ENCODE assay signal across 8 cellular contexts in genomic region chr19:10861118-10861651, GRCh38. TPM values are rescaled to one million over a fixed set of nuclear protein-coding genes. Genes with fewer than 3 reads are reported as not detected.
DNase-seq lines count a peak whose midpoint lies in the region; ATAC-seq and TF ChIP-seq lines count a peak whose summit lies in the region.

No MANE protein-coding gene starts in this region.

- DNase-seq in activated CD8-positive, alpha-beta memory T cell treated with anti-CD3 and anti-CD28 coated beads, Interleukin-2, amount 10 ng/mL, durations not matched to agents 7 days and 5 days, result peak; percentile 64
- no peak for DNase-seq in activated CD8-positive, alpha-beta memory T cell treated with anti-CD3 and anti-CD28 coated beads for 24 hours
- DNase-seq in RPMI7951 (ENCODE audit: low read depth), result peak; percentile 35
- peak; percentile 70 for DNase-seq in dermis blood vessel endothelial cell
- DNase-seq in smooth muscle cell (lab: John Stamatoyannopoulos, UW; ENCODE audit: unreplicated experiment), result no peak
- DNase-seq in NCI-H187 treated with DMSO at 0.1 percent for 48 hours (lab: John Stamatoyannopoulos, UW), result no peak
- no peak for DNase-seq in central memory CD4-positive, alpha-beta T cell
- DNase-seq in NCI-H146 treated with DMSO at 0.1 percent for 48 hours (lab: John Stamatoyannopoulos, UW; ENCODE audit: unreplicated experiment), result no peak

- H3K4me1 Mint-ChIP-seq in activated CD8-positive, alpha-beta memory T cell treated with anti-CD3 and anti-CD28 coated beads, Interleukin-2, amount 10 ng/mL, durations not matched to agents 7 days and 5 days, result peaks cover 21% of the 10 kb centered on the region

- WGBS in smooth muscle cell (ENCODE audit: low lambda C conversion rate), result 74% methylated on average over 7 of the region's 7 CpGs

- no peaks in the 10 kb centered on the region for H3K9me3 ChIP-seq in smooth muscle cell (replicated peaks; ENCODE audit: low read depth)

- peak; percentile 23 for TF ChIP-seq CTCF in smooth muscle cell (IDR thresholded peaks at IDR 0.05; ENCODE audit: borderline replicate concordance, insufficient read depth, poor library complexity, severe bottlenecking)

- no peaks in the 10 kb centered on the region for H3K79me2 ChIP-seq in smooth muscle cell (ENCODE audit: low read depth)

- ATAC-seq in activated CD8-positive, alpha-beta memory T cell treated with anti-CD3 and anti-CD28 coated beads, Interleukin-2, amount 10 ng/mL, durations not matched to agents 7 days and 5 days, result no peak

- H3K27ac ChIP-seq in smooth muscle cell (ENCODE audit: low read depth), result no peak overlapping the region

- H3K4me2 ChIP-seq in smooth muscle cell, result no peak overlapping the region

- no peaks in the 10 kb centered on the region for H3K36me3 ChIP-seq in smooth muscle cell (ENCODE audit: low read depth)

- H3K9ac ChIP-seq in smooth muscle cell (ENCODE audit: low read depth), result no peak overlapping the region

- no peak overlapping the region for H3K4me3 Mint-ChIP-seq in activated CD8-positive, alpha-beta memory T cell treated with anti-CD3 and anti-CD28 coated beads, Interleukin-2, amount 10 ng/mL, durations not matched to agents 7 days and 5 days

- no peaks in the 10 kb centered on the region for H3K4me1 ChIP-seq in smooth muscle cell (ENCODE audit: low read depth)

- no peak overlapping the region for H3K27ac Mint-ChIP-seq in activated CD8-positive, alpha-beta memory T cell treated with anti-CD3 and anti-CD28 coated beads, Interleukin-2, amount 10 ng/mL, durations not matched to agents 7 days and 5 days

- H2AFZ ChIP-seq in smooth muscle cell (ENCODE audit: low read depth), result no peak overlapping the region

- no peaks in the 10 kb centered on the region for H3K27me3 ChIP-seq in smooth muscle cell (ENCODE audit: low read depth)

- no peaks in the 10 kb centered on the region for H3K9me3 Mint-ChIP-seq in activated CD8-positive, alpha-beta memory T cell treated with anti-CD3 and anti-CD28 coated beads, Interleukin-2, amount 10 ng/mL, durations not matched to agents 7 days and 5 days (ENCODE audit: low read depth)

- no peaks in the 10 kb centered on the region for H3K27me3 Mint-ChIP-seq in activated CD8-positive, alpha-beta memory T cell treated with anti-CD3 and anti-CD28 coated beads, Interleukin-2, amount 10 ng/mL, durations not matched to agents 7 days and 5 days

- H3K36me3 Mint-ChIP-seq in activated CD8-positive, alpha-beta memory T cell treated with anti-CD3 and anti-CD28 coated beads, Interleukin-2, amount 10 ng/mL, durations not matched to agents 7 days and 5 days, result no peaks in the 10 kb centered on the region

- no peaks in the 10 kb centered on the region for H4K20me1 ChIP-seq in smooth muscle cell (ENCODE audit: low read depth)

- no peak overlapping the region for H3K4me3 ChIP-seq in smooth muscle cell

- peaks cover 12% of the 10 kb centered on the region for H3F3A ChIP-seq in smooth muscle cell (ENCODE audit: low read depth)

- CTCF ChIA-PET in activated CD8-positive, alpha-beta memory T cell treated with anti-CD3 and anti-CD28 coated beads, Interleukin-2, amount 10 ng/mL, durations not matched to agents 7 days and 5 days (lab: Charles Lee), result interaction anchor here (0.7 to 9.2 kb wide), 8 partner anchors 12 to 148 kb away, joined by 3 to 132 read pairs (median 4); partner anchors contain the start of genes DNM2 and TMED1

RNA-seq across cellular contexts. Expression of gene CARM1, which starts 10.2 kb away (rescaled TPM):
- total RNA-seq in activated CD8-positive, alpha-beta memory T cell treated with anti-CD3 and anti-CD28 coated beads, Interleukin-2, amount 10 ng/mL, durations not matched to agents 7 days and 5 days, result 10 to 100 TPM; 38.5 to 48.1 TPM
- 22.2 and 23.9 TPM in 2 replicates for total RNA-seq in RPMI7951 (2014; rRNA removed; shearing (Covaris generic))
- total RNA-seq in dermis blood vessel endothelial cell (19.2 and 46.4 TPM in 2 replicates), smooth muscle cell (22.7 and 25.4 TPM in 2 replicates)
- 39.3 and 48.1 TPM in 2 replicates for polyA plus RNA-seq in smooth muscle cell

RNA-seq across cellular contexts. Expression of gene C19orf38, which starts 13.0 kb away (rescaled TPM):
- total RNA-seq in activated CD8-positive, alpha-beta memory T cell treated with anti-CD3 and anti-CD28 coated beads, Interleukin-2, amount 10 ng/mL, durations not matched to agents 7 days and 5 days, result 1 to 10 TPM; 1.2 to 1.7 TPM
- total RNA-seq in RPMI7951 (2014; rRNA removed; shearing (Covaris generic)), result 0.36 TPM in 1 of 2 replicates, not detected in the other
- not detected in 2 replicates for total RNA-seq in dermis blood vessel endothelial cell
- total RNA-seq in smooth muscle cell, result 0.13 TPM in 1 of 2 replicates, not detected in the other
- polyA plus RNA-seq in smooth muscle cell, result 0.79 and 1.5 TPM in 2 replicates

RNA-seq across cellular contexts. Expression of gene TMED1, which starts 25.2 kb away (rescaled TPM):
- 10 to 100 TPM; 16.0 to 19.2 TPM for total RNA-seq in activated CD8-positive, alpha-beta memory T cell treated with anti-CD3 and anti-CD28 coated beads, Interleukin-2, amount 10 ng/mL, durations not matched to agents 7 days and 5 days
- total RNA-seq in RPMI7951 (2014; rRNA removed; shearing (Covaris generic)), result 39.8 and 77.3 TPM in 2 replicates
- total RNA-seq in dermis blood vessel endothelial cell (43.1 and 60.6 TPM in 2 replicates), smooth muscle cell (30.7 and 44.4 TPM in 2 replicates)
- 99.9 and 107 TPM in 2 replicates for polyA plus RNA-seq in smooth muscle cell

Comparison
In these comparisons a context has a peak if more than half of its experiments do, and no peak if none do; other contexts are left out.
1. DNase-seq: peak in activated CD8-positive, alpha-beta memory T cell treated with anti-CD3 and anti-CD28 coated beads, Interleukin-2, amount 10 ng/mL, durations not matched to agents 7 days and 5 days (single experiment), RPMI7951 (single experiment) and dermis blood vessel endothelial cell (single experiment); none in activated CD8-positive, alpha-beta memory T cell treated with anti-CD3 and anti-CD28 coated beads for 24 hours (single experiment), smooth muscle cell (single experiment), NCI-H187 treated with DMSO at 0.1 percent for 48 hours (single experiment), central memory CD4-positive, alpha-beta T cell (single experiment) and NCI-H146 treated with DMSO at 0.1 percent for 48 hours (single experiment).